In the genomic region with DNA sequence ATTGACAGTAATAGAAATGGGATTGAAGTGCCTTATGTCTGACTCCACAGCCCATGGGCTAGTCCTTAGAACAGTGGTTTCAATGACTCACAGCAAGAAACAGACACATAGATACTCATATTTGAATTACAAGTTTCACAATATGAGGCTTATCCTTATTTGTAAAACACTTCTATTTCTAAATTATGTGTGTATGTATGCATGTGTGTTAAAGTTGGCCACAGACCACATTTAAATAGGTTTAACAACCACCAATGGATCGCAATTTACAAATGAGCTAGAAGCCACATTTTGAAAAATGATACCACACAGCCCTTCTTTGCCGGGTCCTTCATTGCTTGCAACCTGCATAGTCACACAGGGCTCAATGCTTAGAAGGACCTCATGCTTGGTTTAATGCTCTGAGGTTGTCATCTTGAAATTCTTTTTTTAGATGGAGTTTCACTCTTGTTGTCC, we compare ENCODE assay signal across 10 cellular contexts.
DNase-seq lines count a peak whose midpoint lies in the region; ATAC-seq, FAIRE-seq and TF ChIP-seq lines count a peak whose summit lies in the region.
"Had no signal": no experiment of that assay in that cellular context is flagged by ENCODE, and none has a peak within 500 bp of the region (broad histone marks: within the 10 kb centered on the region; RNA-seq: fewer than 3 reads in every experiment).

No MANE protein-coding gene starts in this region.

- H3K27ac ChIP-seq in CD8-positive, alpha-beta T cell (ENCODE audit: low read depth, low read length) = no peak overlapping the region
- H3K27ac ChIP-seq in pancreas = no peak overlapping the region
- H3K27ac ChIP-seq: colonic mucosa had no signal

- H3K27me3 Mint-ChIP-seq in activated CD4-positive, alpha-beta memory T cell treated with anti-CD3 and anti-CD28 coated beads, Interleukin-2, amount 10 ng/mL, durations not matched to agents 7 days and 5 days = peaks cover 2% of the 10 kb centered on the region
- no peaks in the 10 kb centered on the region for H3K27me3 Mint-ChIP-seq in CD8-positive, alpha-beta T cell (ENCODE audit: low read depth)

- peaks cover 21% of the 10 kb centered on the region for H3K4me1 Mint-ChIP-seq in activated CD4-positive, alpha-beta memory T cell treated with anti-CD3 and anti-CD28 coated beads, Interleukin-2, amount 10 ng/mL, durations not matched to agents 7 days and 5 days
- no peaks in the 10 kb centered on the region for H3K4me1 Mint-ChIP-seq in CD8-positive, alpha-beta T cell (ENCODE audit: low read depth)

- 90 to 93% methylated on average over 2 of the region's 2 CpGs for WGBS in pancreas, 2 donors

- H3K9me3 Mint-ChIP-seq in activated CD4-positive, alpha-beta memory T cell treated with anti-CD3 and anti-CD28 coated beads, Interleukin-2, amount 10 ng/mL, durations not matched to agents 7 days and 5 days = peaks cover 20% of the 10 kb centered on the region
- H3K9me3 Mint-ChIP-seq in CD8-positive, alpha-beta T cell = peaks cover 8% of the 10 kb centered on the region
- H3K9me3 Mint-ChIP-seq: CD4-positive, alpha-beta T cell had no signal

- POLR2A ChIA-PET in activated CD4-positive, alpha-beta memory T cell treated with anti-CD3 and anti-CD28 coated beads, Interleukin-2, amount 10 ng/mL, durations not matched to agents 7 days and 5 days (lab: Charles Lee) = interaction anchor here (0.6 to 1.3 kb wide), 3 partner anchors 26 to 86 kb away, joined by 3 to 5 read pairs (median 3); no protein-coding TSS in a partner anchor
- POLR2A ChIA-PET in CD8-positive, alpha-beta T cell (lab: Charles Lee) = no interaction called here

- no peaks in the 10 kb centered on the region for H3K4me1 ChIP-seq in CD8-positive, alpha-beta T cell (ENCODE audit: insufficient read depth, low read length)
- no peaks in the 10 kb centered on the region for H3K4me1 ChIP-seq in pancreas
- H3K4me1 ChIP-seq: colonic mucosa had no signal

- peaks cover 29% of the 10 kb centered on the region for H3K36me3 Mint-ChIP-seq in activated CD4-positive, alpha-beta memory T cell treated with anti-CD3 and anti-CD28 coated beads, Interleukin-2, amount 10 ng/mL, durations not matched to agents 7 days and 5 days (ENCODE audit: low read depth)
- H3K36me3 Mint-ChIP-seq in CD8-positive, alpha-beta T cell = no peaks in the 10 kb centered on the region

- ATAC-seq in HG03039 (IDR thresholded peaks at IDR 0.05; ENCODE audit: unreplicated experiment) (peak; percentile 94), pancreas (no peak)
- no peak for ATAC-seq in CD8-positive, alpha-beta T cell

- DNase-seq in AG09309 (ENCODE audit: low read depth) (peak; percentile 25), GM19240 (ENCODE audit: insufficient read length, low spot score) (peak; percentile 20), NCI-H524 (lab: John Stamatoyannopoulos, UW) (no peak), pancreas (no peak)
- peak; percentile 18 for DNase-seq in activated CD4-positive, alpha-beta memory T cell treated with anti-CD3 and anti-CD28 coated beads, Interleukin-2, amount 10 ng/mL, durations not matched to agents 7 days and 5 days
- no peak for DNase-seq in CD8-positive, alpha-beta T cell
- DNase-seq in stimulated activated CD4-positive, alpha-beta T cell treated with anti-CD3 and anti-CD28 coated beads, Interleukin-2, amount 100 ng/mL, for 48 hours = no peak
- DNase-seq: CD4-positive, alpha-beta T cell; colonic mucosa had no signal

- no peak for FAIRE-seq in pancreas (lab: Jason Lieb, UNC)

- no peak for TF ChIP-seq CTCF in AG09309 (IDR thresholded peaks at IDR 0.05; ENCODE audit: control insufficient read depth, insufficient read depth, low read depth, low read length, missing control alignments)
- no peak for TF ChIP-seq CTCF in CD8-positive, alpha-beta T cell (IDR thresholded peaks at IDR 0.05)
- no peak for TF ChIP-seq CTCF in pancreas (IDR thresholded peaks at IDR 0.05)

- peak overlapping the region; percentile 47 for H3K27ac Mint-ChIP-seq in activated CD4-positive, alpha-beta memory T cell treated with anti-CD3 and anti-CD28 coated beads, Interleukin-2, amount 10 ng/mL, durations not matched to agents 7 days and 5 days
- H3K27ac Mint-ChIP-seq in CD8-positive, alpha-beta T cell = no peak overlapping the region
- H3K27ac Mint-ChIP-seq: CD4-positive, alpha-beta T cell had no signal

- H3K36me3 ChIP-seq in CD8-positive, alpha-beta T cell (ENCODE audit: insufficient read depth, low read length) = no peaks in the 10 kb centered on the region
- no peaks in the 10 kb centered on the region for H3K36me3 ChIP-seq in pancreas
- H3K36me3 ChIP-seq: colonic mucosa had no signal

- intact Hi-C loops in CD8-positive, alpha-beta T cell (cut with DNase I, micrococcal nuclease) = no loop called here
- intact Hi-C loops in pancreas (cut with DNase I) = no loop called here

- H3K9me3 ChIP-seq in CD8-positive, alpha-beta T cell (ENCODE audit: low read length) = no peaks in the 10 kb centered on the region
- no peaks in the 10 kb centered on the region for H3K9me3 ChIP-seq in pancreas
- H3K9me3 ChIP-seq: colonic mucosa had no signal

- CTCF ChIA-PET in activated CD4-positive, alpha-beta memory T cell treated with anti-CD3 and anti-CD28 coated beads, Interleukin-2, amount 10 ng/mL, durations not matched to agents 7 days and 5 days (lab: Charles Lee) = no interaction called here
- CTCF ChIA-PET in CD8-positive, alpha-beta T cell (lab: Charles Lee) = no interaction called here

- no peak overlapping the region for H3K4me3 Mint-ChIP-seq in activated CD4-positive, alpha-beta memory T cell treated with anti-CD3 and anti-CD28 coated beads, Interleukin-2, amount 10 ng/mL, durations not matched to agents 7 days and 5 days
- H3K4me3 Mint-ChIP-seq in CD8-positive, alpha-beta T cell = no peak overlapping the region
- H3K4me3 Mint-ChIP-seq: CD4-positive, alpha-beta T cell had no signal

- no peaks in the 10 kb centered on the region for H3K27me3 ChIP-seq in CD8-positive, alpha-beta T cell (ENCODE audit: insufficient read depth, low read length)
- H3K27me3 ChIP-seq in pancreas = no peaks in the 10 kb centered on the region
- H3K27me3 ChIP-seq: colonic mucosa had no signal

- H3K4me3 ChIP-seq in AG09309 (ENCODE audit: control insufficient read depth, low read depth, low read length) = no peak overlapping the region
- H3K4me3 ChIP-seq in CD8-positive, alpha-beta T cell (ENCODE audit: low read depth, low read length) = no peak overlapping the region
- H3K4me3 ChIP-seq in pancreas = no peak overlapping the region
- H3K4me3 ChIP-seq: colonic mucosa had no signal

Comparison
In these comparisons a context has a peak if more than half of its experiments do, and no peak if none do; other contexts are left out.
1. DNase-seq: peak in AG09309 (single experiment), GM19240 (single experiment) and activated CD4-positive, alpha-beta memory T cell treated with anti-CD3 and anti-CD28 coated beads, Interleukin-2, amount 10 ng/mL, durations not matched to agents 7 days and 5 days (single experiment); none in NCI-H524 (0 of 2), CD8-positive, alpha-beta T cell (0 of 7), pancreas (0 of 6) and stimulated activated CD4-positive, alpha-beta T cell treated with anti-CD3 and anti-CD28 coated beads, Interleukin-2, amount 100 ng/mL, for 48 hours (0 of 2).